Comparison of ENCODE assay signal across 20 cellular contexts in the genomic region with DNA sequence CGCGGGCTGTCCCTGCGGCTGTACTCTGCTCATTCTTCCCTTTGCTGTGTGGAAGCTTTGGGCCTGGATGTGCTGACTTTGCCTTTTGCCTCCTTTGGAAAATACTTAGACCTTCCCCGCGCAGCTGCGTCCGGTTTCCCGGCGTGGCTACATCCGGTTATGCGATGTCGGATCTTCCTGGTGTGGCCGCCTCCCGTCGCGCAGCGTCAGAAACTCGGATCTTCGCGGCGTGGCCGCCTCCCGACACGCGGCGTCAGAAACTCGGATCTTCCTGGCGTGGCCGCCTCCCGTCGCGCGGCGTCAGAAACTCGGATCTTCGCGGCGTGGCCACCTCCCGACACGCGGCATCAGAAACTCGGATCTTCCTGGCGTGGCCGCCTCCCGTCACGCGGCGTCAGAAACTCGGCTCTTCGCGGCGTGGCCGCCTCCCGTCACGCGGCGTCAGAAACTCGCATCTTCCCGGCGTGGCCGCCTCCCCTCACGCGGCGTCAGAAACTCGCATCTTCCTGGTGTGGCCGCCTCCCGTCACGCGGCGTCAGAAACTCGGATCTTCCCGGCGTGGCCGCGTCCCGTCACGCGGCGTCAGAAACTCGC. TPM values are rescaled to one million over a fixed set of nuclear protein-coding genes. Genes with fewer than 3 reads are reported as not detected.
DNase-seq lines count a peak whose midpoint lies in the region; ATAC-seq, FAIRE-seq and TF ChIP-seq lines count a peak whose summit lies in the region.
"Had no signal": no experiment of that assay in that cellular context is flagged by ENCODE, and none has a peak within 500 bp of the region (broad histone marks: within the 10 kb centered on the region; RNA-seq: fewer than 3 reads in every experiment).

No MANE protein-coding gene starts in this region.

- H3K27ac Mint-ChIP-seq in WTC11, result peak overlapping the region; percentile 32; the same call in 1 of the 2 replicates
- H3K27ac Mint-ChIP-seq: B cell; CD4-positive, alpha-beta T cell had no signal

- H3K9me3 ChIP-seq in A549 (no peaks in the 10 kb centered on the region), right cardiac atrium (ENCODE audit: control insufficient read depth, low read length) (no peaks in the 10 kb centered on the region), skeletal muscle tissue (ENCODE audit: control insufficient read depth in 3 of 3, low read length in 3 of 3) (no peaks in the 10 kb centered on the region)

- no peak overlapping the region for H3K4me2 ChIP-seq in A549

- intact Hi-C loops in right cardiac atrium (cut with DNase I), result loop anchor here in 1 of 4 donors (10.0 kb wide), 1 partner anchor 93 kb away; the partner anchor contains the start of gene GET4

- H3K9ac ChIP-seq in skeletal muscle tissue (ENCODE audit: low read depth in 1 of 3, low read length in 3 of 3), result no peak overlapping the region

- H3K27me3 Mint-ChIP-seq in WTC11 (ENCODE audit: low read depth), result no peaks in the 10 kb centered on the region; the same call in 1 of the 2 replicates
- H3K27me3 Mint-ChIP-seq: B cell; CD4-positive, alpha-beta T cell had no signal

- CTCF ChIA-PET in A549 (lab: Yijun Ruan, JAX), result interaction anchor here (0.6 kb wide), 1 partner anchor 15 kb away, joined by 3 read pairs; no protein-coding TSS in a partner anchor
- CTCF ChIA-PET in WTC11 (lab: Charles Lee), result no interaction called here

- H3K27ac ChIP-seq in A549, result no peak overlapping the region
- H3K27ac ChIP-seq in right cardiac atrium (ENCODE audit: low read length), result peak overlapping the region; percentile 10
- peak overlapping the region; percentile 40 for H3K27ac ChIP-seq in skeletal muscle tissue (ENCODE audit: low read depth, low read length)

- TF ChIP-seq RAD21 in A549 (conservative IDR thresholded peaks at IDR 0.05 in 1 of 2, IDR thresholded peaks at IDR 0.05 in 1 of 2), result no peak

- H3K4me3 Mint-ChIP-seq in WTC11, result no peak overlapping the region
- H3K4me3 Mint-ChIP-seq: B cell; CD4-positive, alpha-beta T cell had no signal

- H3K4me1 ChIP-seq in A549 (no peaks in the 10 kb centered on the region), right cardiac atrium (ENCODE audit: control insufficient read depth, insufficient read depth, low read length) (no peaks in the 10 kb centered on the region), skeletal muscle tissue (ENCODE audit: control insufficient read depth in 3 of 3, insufficient read depth in 3 of 3, low read length in 3 of 3) (peaks cover 0 to 21% (median 9%) of the 10 kb centered on the region in 3 donors)

- WGBS in A549 (ENCODE audit: missing lambda C conversion rate), result 95% methylated on average over 80 of the region's 80 CpGs
- 97% methylated on average over 80 of the region's 80 CpGs for WGBS in right cardiac atrium

- POLR2A ChIA-PET in A549 (lab: Yijun Ruan, JAX), result no interaction called here
- POLR2A ChIA-PET in WTC11 (lab: Charles Lee), result no interaction called here

- TF ChIP-seq CTCF in A549 (IDR thresholded peaks at IDR 0.05), result no peak
- TF ChIP-seq CTCF in WTC11 (IDR thresholded peaks at IDR 0.05), result no peak

- TF ChIP-seq POLR2A in A549 (IDR thresholded peaks at IDR 0.05; ENCODE audit: low read length), result no peak

- no peak for FAIRE-seq in A549 (lab: Jason Lieb, UNC)
- FAIRE-seq: GM12878, GM18507 had no signal

- H3K9me3 Mint-ChIP-seq in WTC11, result no peaks in the 10 kb centered on the region
- H3K9me3 Mint-ChIP-seq: CD4-positive, alpha-beta T cell had no signal

- peaks cover 37 to 50% (median 40%) of the 10 kb centered on the region in 3 donors for H3K36me3 ChIP-seq in skeletal muscle tissue (ENCODE audit: control insufficient read depth in 3 of 3, insufficient read depth in 3 of 3, low read length in 3 of 3)
- H3K36me3 ChIP-seq in H7 (replicated peaks; ENCODE audit: control insufficient read depth, insufficient read depth, low read length), result peaks cover 16% of the 10 kb centered on the region

- no peaks in the 10 kb centered on the region for H3K4me1 Mint-ChIP-seq in WTC11
- H3K4me1 Mint-ChIP-seq: B cell had no signal

- peaks cover 53% of the 10 kb centered on the region for H3K36me3 Mint-ChIP-seq in WTC11

- no peak for ATAC-seq in A549
- ATAC-seq in WTC11, result no peak
- no peak for ATAC-seq in right cardiac atrium
- ATAC-seq in HG02973 (IDR thresholded peaks at IDR 0.05; ENCODE audit: unreplicated experiment), result no peak
- ATAC-seq: GM12878, PC-3 had no signal

- DNase-seq in A549 (ENCODE audit: low read depth in 1 of 2, low spot score in 1 of 2), result no peak
- DNase-seq in WTC11 (ENCODE audit: low spot score), result no peak
- DNase-seq in right cardiac atrium, result peak in 1 of 3 donors; percentile 47
- DNase-seq in nucleus accumbens (lab: John Stamatoyannopoulos, UW), result no peak
- DNase-seq in NCI-H2029 treated with DMSO at 0.1 percent for 48 hours (lab: John Stamatoyannopoulos, UW), result no peak
- DNase-seq in H7, result no peak
- DNase-seq: Calu3; CD4-positive, alpha-beta T cell; DMS79; MM.1S; NCI-H1105; NCI-H1694 treated with DMSO at 0.1 percent for 48 hours; NCI-H69; PC-3; SHP77 had no signal

- H3K4me3 ChIP-seq in A549 (no peak overlapping the region), right cardiac atrium (ENCODE audit: low read length) (no peak overlapping the region), skeletal muscle tissue (ENCODE audit: low read length in 3 of 3) (no peak overlapping the region), H7 (ENCODE audit: insufficient read depth, low read depth, low read length) (no peak overlapping the region)
- H3K4me3 ChIP-seq: GM12878 had no signal

- TF ChIP-seq EP300 in A549 (IDR thresholded peaks at IDR 0.05), result no peak

- H3K27me3 ChIP-seq in right cardiac atrium (ENCODE audit: control insufficient read depth, insufficient read depth) (no peaks in the 10 kb centered on the region), skeletal muscle tissue (ENCODE audit: control insufficient read depth in 3 of 3, insufficient read depth in 3 of 3, low read length in 3 of 3) (no peaks in the 10 kb centered on the region), H7 (ENCODE audit: control insufficient read depth, insufficient read depth, low read length) (no peaks in the 10 kb centered on the region)

TF ChIP-seq in A549, 52 proteins besides CTCF, POLR2A, EP300 and RAD21:
- TF ChIP-seq MAFK (IDR thresholded peaks at IDR 0.05; ENCODE audit: partially characterized antibody) (peak; percentile 10), ZNF302 (CRISPR knock-in tag; IDR thresholded peaks at IDR 0.05) (no peak)

TF ChIP-seq in WTC11, 78 proteins besides CTCF, POLR2A, EP300 and RAD21 (continues in another document):
- TF ChIP-seq FOXJ3 (CRISPR knock-in tag; IDR thresholded peaks at IDR 0.05; ENCODE audit: borderline replicate concordance), result no peak
- no peak for TF ChIP-seq EMX1 (CRISPR knock-in tag; IDR thresholded peaks at IDR 0.05)
- TF ChIP-seq, protein P1, sequence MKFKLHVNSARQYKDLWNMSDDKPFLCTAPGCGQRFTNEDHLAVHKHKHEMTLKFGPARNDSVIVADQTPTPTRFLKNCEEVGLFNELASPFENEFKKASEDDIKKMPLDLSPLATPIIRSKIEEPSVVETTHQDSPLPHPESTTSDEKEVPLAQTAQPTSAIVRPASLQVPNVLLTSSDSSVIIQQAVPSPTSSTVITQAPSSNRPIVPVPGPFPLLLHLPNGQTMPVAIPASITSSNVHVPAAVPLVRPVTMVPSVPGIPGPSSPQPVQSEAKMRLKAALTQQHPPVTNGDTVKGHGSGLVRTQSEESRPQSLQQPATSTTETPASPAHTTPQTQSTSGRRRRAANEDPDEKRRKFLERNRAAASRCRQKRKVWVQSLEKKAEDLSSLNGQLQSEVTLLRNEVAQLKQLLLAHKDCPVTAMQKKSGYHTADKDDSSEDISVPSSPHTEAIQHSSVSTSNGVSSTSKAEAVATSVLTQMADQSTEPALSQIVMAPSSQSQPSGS (CRISPR knock-in tag; IDR thresholded peaks at IDR 0.05; ENCODE audit: borderline replicate concordance, low read depth), result no peak

RNA-seq across cellular contexts. Expression of gene SUN1, which starts 50.2 kb away (rescaled TPM):
- 129 and 130 TPM in 2 replicates for polyA plus RNA-seq in A549 (2011; rRNA removed)
- 121 and 125 TPM in 2 replicates for polyA plus RNA-seq in A549 (2012; cell fraction: cytosol; rRNA removed)
- polyA plus RNA-seq in A549 (2012; cell fraction: nucleus; rRNA removed), result 695 and 869 TPM in 2 replicates
- polyA plus RNA-seq in A549 (2017; fragmentation: RNase III; extraction: RNeasy Plus Mini Kit Qiagen cat#74134 plus additional on column Dnase treatment), result 55.5 to 60.7 TPM (median 57.5 TPM) in 3 replicates
- polyA minus RNA-seq in A549 (2011; rRNA and poly(A)+ RNA removed), result 108 and 152 TPM in 2 replicates
- 149 to 158 TPM (median 156 TPM) in 3 replicates for total RNA-seq in WTC11 (2021)
- total RNA-seq in right cardiac atrium, result 100 to 1,000 TPM; 139 to 163 (median 147) TPM
- polyA plus RNA-seq in right cardiac atrium, result 86.9 TPM
- 180 TPM for total RNA-seq in skeletal muscle tissue
- total RNA-seq in H7 (2014; rRNA removed; shearing (Covaris generic)), result 60.5 and 82.1 TPM in 2 replicates

RNA-seq across cellular contexts. Expression of gene PRKAR1B, which starts 55.0 kb away (rescaled TPM):
- polyA plus RNA-seq in A549 (2011; rRNA removed) (8.5 and 10.1 TPM in 2 replicates), A549 (2017; fragmentation: RNase III; extraction: RNeasy Plus Mini Kit Qiagen cat#74134 plus additional on column Dnase treatment) (32.0 to 35.7 TPM (median 33.7 TPM) in 3 replicates), right cardiac atrium (20.7 TPM)
- 16.8 and 20.8 TPM in 2 replicates for polyA plus RNA-seq in A549 (2012; cell fraction: cytosol; rRNA removed)
- polyA plus RNA-seq in A549 (2012; cell fraction: nucleus; rRNA removed), result 24.3 and 24.6 TPM in 2 replicates
- polyA minus RNA-seq in A549 (2011; rRNA and poly(A)+ RNA removed), result 17.2 and 19.1 TPM in 2 replicates
- total RNA-seq in WTC11 (2021) (40.8 to 44.1 TPM (median 43.6 TPM) in 3 replicates), right cardiac atrium (10 to 100 TPM; 22.6 to 38.3 (median 25.1) TPM), skeletal muscle tissue (19.3 TPM)
- total RNA-seq in H7 (2014; rRNA removed; shearing (Covaris generic)), result 32.4 and 32.8 TPM in 2 replicates

RNA-seq across cellular contexts. Expression of gene DNAAF5, which starts 55.5 kb away (rescaled TPM):
- polyA plus RNA-seq in A549 (2011; rRNA removed) (27.8 and 28.0 TPM in 2 replicates), A549 (2017; fragmentation: RNase III; extraction: RNeasy Plus Mini Kit Qiagen cat#74134 plus additional on column Dnase treatment) (34.4 to 35.4 TPM (median 34.7 TPM) in 3 replicates), right cardiac atrium (10.2 TPM)
- 89.0 and 108 TPM in 2 replicates for polyA plus RNA-seq in A549 (2012; cell fraction: cytosol; rRNA removed)
- polyA plus RNA-seq in A549 (2012; cell fraction: nucleus; rRNA removed), result 139 and 202 TPM in 2 replicates
- 40.3 and 72.1 TPM in 2 replicates for polyA minus RNA-seq in A549 (2011; rRNA and poly(A)+ RNA removed)
- total RNA-seq in WTC11 (2021) (55.5 to 62.2 TPM (median 56.0 TPM) in 3 replicates), right cardiac atrium (10 to 100 TPM; 12.0 to 20.7 (median 16.1) TPM), skeletal muscle tissue (13.0 TPM)
- total RNA-seq in H7 (2014; rRNA removed; shearing (Covaris generic)), result 82.5 and 101 TPM in 2 replicates

Comparison
In these comparisons a context has a peak if more than half of its experiments do, and no peak if none do; other contexts are left out.
1. H3K27ac ChIP-seq: peak in right cardiac atrium (single experiment) and skeletal muscle tissue (single experiment); none in A549 (0 of 2).